In genomic region chr19:2455481-2456300, GRCh38 we compare ENCODE assay signal across 1 cellular context.
TF ChIP-seq lines count a peak whose summit lies in the region.

No MANE protein-coding gene starts in this region.

TF ChIP-seq in GM12878, 131 proteins besides CTCF, POLR2A, EP300 and RAD21 (continues in another document):
- no peak for TF ChIP-seq POLR2AphosphoS2 (IDR thresholded peaks at IDR 0.05; ENCODE audit: low read depth, low read length)
- TF ChIP-seq ESRRA (IDR thresholded peaks at IDR 0.05; ENCODE audit: low read length), result no peak
- TF ChIP-seq ZNF274 (IDR thresholded peaks at IDR 0.05; ENCODE audit: insufficient read depth, insufficient read length), result no peak
- TF ChIP-seq, protein P1, sequence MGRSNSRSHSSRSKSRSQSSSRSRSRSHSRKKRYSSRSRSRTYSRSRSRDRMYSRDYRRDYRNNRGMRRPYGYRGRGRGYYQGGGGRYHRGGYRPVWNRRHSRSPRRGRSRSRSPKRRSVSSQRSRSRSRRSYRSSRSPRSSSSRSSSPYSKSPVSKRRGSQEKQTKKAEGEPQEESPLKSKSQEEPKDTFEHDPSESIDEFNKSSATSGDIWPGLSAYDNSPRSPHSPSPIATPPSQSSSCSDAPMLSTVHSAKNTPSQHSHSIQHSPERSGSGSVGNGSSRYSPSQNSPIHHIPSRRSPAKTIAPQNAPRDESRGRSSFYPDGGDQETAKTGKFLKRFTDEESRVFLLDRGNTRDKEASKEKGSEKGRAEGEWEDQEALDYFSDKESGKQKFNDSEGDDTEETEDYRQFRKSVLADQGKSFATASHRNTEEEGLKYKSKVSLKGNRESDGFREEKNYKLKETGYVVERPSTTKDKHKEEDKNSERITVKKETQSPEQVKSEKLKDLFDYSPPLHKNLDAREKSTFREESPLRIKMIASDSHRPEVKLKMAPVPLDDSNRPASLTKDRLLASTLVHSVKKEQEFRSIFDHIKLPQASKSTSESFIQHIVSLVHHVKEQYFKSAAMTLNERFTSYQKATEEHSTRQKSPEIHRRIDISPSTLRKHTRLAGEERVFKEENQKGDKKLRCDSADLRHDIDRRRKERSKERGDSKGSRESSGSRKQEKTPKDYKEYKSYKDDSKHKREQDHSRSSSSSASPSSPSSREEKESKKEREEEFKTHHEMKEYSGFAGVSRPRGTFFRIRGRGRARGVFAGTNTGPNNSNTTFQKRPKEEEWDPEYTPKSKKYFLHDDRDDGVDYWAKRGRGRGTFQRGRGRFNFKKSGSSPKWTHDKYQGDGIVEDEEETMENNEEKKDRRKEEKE (IDR thresholded peaks at IDR 0.05), result no peak
- TF ChIP-seq SMC3 (IDR thresholded peaks at IDR 0.05; ENCODE audit: borderline replicate concordance, low read length), result no peak
- TF ChIP-seq CBX3 (IDR thresholded peaks at IDR 0.05; ENCODE audit: borderline replicate concordance, low read depth), result no peak
- TF ChIP-seq HDGF (IDR thresholded peaks at IDR 0.05), result no peak
- TF ChIP-seq ATF7 (IDR thresholded peaks at IDR 0.05; ENCODE audit: low read depth), result no peak
- no peak for TF ChIP-seq SKIL (IDR thresholded peaks at IDR 0.05; ENCODE audit: low read depth, poor library complexity, severe bottlenecking)
- TF ChIP-seq CHD1 (IDR thresholded peaks at IDR 0.05; ENCODE audit: low read depth, low read length), result no peak
- peak; percentile 46; the same call in 1 of the 2 replicates for TF ChIP-seq TBL1XR1 (IDR thresholded peaks at IDR 0.05; ENCODE audit: low read depth, low read length)
- TF ChIP-seq YY1 (IDR thresholded peaks at IDR 0.05; ENCODE audit: low read depth, low read length), result no peak
- TF ChIP-seq CUX1 (IDR thresholded peaks at IDR 0.05; ENCODE audit: insufficient replicate concordance, low read depth, low read length), result no peak
- no peak for TF ChIP-seq SMAD1 (IDR thresholded peaks at IDR 0.05; ENCODE audit: low read depth, partially characterized antibody)
- TF ChIP-seq NR2C2 (IDR thresholded peaks at IDR 0.05; ENCODE audit: borderline replicate concordance, control insufficient read depth, insufficient read length, low read depth), result no peak
- TF ChIP-seq SIN3A (IDR thresholded peaks at IDR 0.05; ENCODE audit: low read depth, low read length), result peak; percentile 43; the same call in 1 of the 2 replicates
- peak; percentile 46 for TF ChIP-seq MEF2B (IDR thresholded peaks at IDR 0.05; ENCODE audit: partially characterized antibody, poor library complexity, severe bottlenecking)
- TF ChIP-seq CREM (IDR thresholded peaks at IDR 0.05; ENCODE audit: low read depth), result no peak
- TF ChIP-seq FOXM1 (IDR thresholded peaks at IDR 0.05; ENCODE audit: low read depth, low read length), result no peak
- no peak for TF ChIP-seq PML (IDR thresholded peaks at IDR 0.05; ENCODE audit: low read length)
- TF ChIP-seq MYB (IDR thresholded peaks at IDR 0.05; ENCODE audit: borderline replicate concordance, low read depth, low read length), result no peak
- TF ChIP-seq SPI1 (IDR thresholded peaks at IDR 0.05; ENCODE audit: borderline replicate concordance, insufficient read depth, low read depth, low read length), result no peak
- TF ChIP-seq ZSCAN29 (IDR thresholded peaks at IDR 0.05), result no peak
- no peak for TF ChIP-seq ASH2L (IDR thresholded peaks at IDR 0.05; ENCODE audit: borderline replicate concordance, low read depth)
- TF ChIP-seq, protein P2, sequence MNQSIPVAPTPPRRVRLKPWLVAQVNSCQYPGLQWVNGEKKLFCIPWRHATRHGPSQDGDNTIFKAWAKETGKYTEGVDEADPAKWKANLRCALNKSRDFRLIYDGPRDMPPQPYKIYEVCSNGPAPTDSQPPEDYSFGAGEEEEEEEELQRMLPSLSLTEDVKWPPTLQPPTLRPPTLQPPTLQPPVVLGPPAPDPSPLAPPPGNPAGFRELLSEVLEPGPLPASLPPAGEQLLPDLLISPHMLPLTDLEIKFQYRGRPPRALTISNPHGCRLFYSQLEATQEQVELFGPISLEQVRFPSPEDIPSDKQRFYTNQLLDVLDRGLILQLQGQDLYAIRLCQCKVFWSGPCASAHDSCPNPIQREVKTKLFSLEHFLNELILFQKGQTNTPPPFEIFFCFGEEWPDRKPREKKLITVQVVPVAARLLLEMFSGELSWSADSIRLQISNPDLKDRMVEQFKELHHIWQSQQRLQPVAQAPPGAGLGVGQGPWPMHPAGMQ (IDR thresholded peaks at IDR 0.05; ENCODE audit: borderline replicate concordance), result no peak
- TF ChIP-seq KLF5 (IDR thresholded peaks at IDR 0.05; ENCODE audit: partially characterized antibody), result no peak
- TF ChIP-seq NFXL1 (IDR thresholded peaks at IDR 0.05; ENCODE audit: borderline replicate concordance), result no peak
- 0 out of 2 replicates have a peak, but pooled peaks have one; percentile 35 for TF ChIP-seq LARP7 (IDR thresholded peaks at IDR 0.05)
- no peak for TF ChIP-seq SUZ12 (IDR thresholded peaks at IDR 0.05; ENCODE audit: unreplicated experiment)
- TF ChIP-seq RB1 (IDR thresholded peaks at IDR 0.05; ENCODE audit: borderline replicate concordance), result no peak
- TF ChIP-seq MXI1 (IDR thresholded peaks at IDR 0.05; ENCODE audit: low read depth, low read length), result peak; percentile 11; the same call in 1 of the 2 replicates
- no peak for TF ChIP-seq HDAC6 (IDR thresholded peaks at IDR 0.05; ENCODE audit: unreplicated experiment)
- TF ChIP-seq, protein P3, sequence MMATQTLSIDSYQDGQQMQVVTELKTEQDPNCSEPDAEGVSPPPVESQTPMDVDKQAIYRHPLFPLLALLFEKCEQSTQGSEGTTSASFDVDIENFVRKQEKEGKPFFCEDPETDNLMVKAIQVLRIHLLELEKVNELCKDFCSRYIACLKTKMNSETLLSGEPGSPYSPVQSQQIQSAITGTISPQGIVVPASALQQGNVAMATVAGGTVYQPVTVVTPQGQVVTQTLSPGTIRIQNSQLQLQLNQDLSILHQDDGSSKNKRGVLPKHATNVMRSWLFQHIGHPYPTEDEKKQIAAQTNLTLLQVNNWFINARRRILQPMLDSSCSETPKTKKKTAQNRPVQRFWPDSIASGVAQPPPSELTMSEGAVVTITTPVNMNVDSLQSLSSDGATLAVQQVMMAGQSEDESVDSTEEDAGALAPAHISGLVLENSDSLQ (IDR thresholded peaks at IDR 0.05), result peak; percentile 88
- no peak for TF ChIP-seq RFX5 (IDR thresholded peaks at IDR 0.05; ENCODE audit: low read depth, low read length)
- no peak for TF ChIP-seq YBX1 (IDR thresholded peaks at IDR 0.05)
- no peak for TF ChIP-seq REST (IDR thresholded peaks at IDR 0.05; ENCODE audit: low read depth, low read length)
- TF ChIP-seq BMI1 (IDR thresholded peaks at IDR 0.05; ENCODE audit: borderline replicate concordance), result no peak
- TF ChIP-seq ZNF24 (IDR thresholded peaks at IDR 0.05), result no peak
- peak; percentile 30; the same call in 1 of the 2 replicates for TF ChIP-seq GATAD2B (conservative IDR thresholded peaks at IDR 0.05; ENCODE audit: low read depth)
- no peak for TF ChIP-seq EZH2 (IDR thresholded peaks at IDR 0.05; ENCODE audit: borderline replicate concordance, control insufficient read depth, low read depth, low read length)
- no peak for TF ChIP-seq MEF2A (IDR thresholded peaks at IDR 0.05; ENCODE audit: insufficient read depth, low read depth, low read length)
- TF ChIP-seq EGR1 (IDR thresholded peaks at IDR 0.05; ENCODE audit: borderline replicate concordance in 1 of 2, low read depth in 2 of 2, low read length in 2 of 2), result no peak
- no peak for TF ChIP-seq ZNF592 (IDR thresholded peaks at IDR 0.05)
- TF ChIP-seq RAD51 (IDR thresholded peaks at IDR 0.05), result no peak
- 0 out of 2 replicates have a peak, but pooled peaks have one; percentile 47 for TF ChIP-seq POLR2AphosphoS5 (IDR thresholded peaks at IDR 0.05; ENCODE audit: low read length)
- peak; percentile 15; the same call in 1 of the 2 replicates for TF ChIP-seq SMARCA5 (IDR thresholded peaks at IDR 0.05)
